ENCODE assay signal across 21 cellular contexts in the genomic region with DNA sequence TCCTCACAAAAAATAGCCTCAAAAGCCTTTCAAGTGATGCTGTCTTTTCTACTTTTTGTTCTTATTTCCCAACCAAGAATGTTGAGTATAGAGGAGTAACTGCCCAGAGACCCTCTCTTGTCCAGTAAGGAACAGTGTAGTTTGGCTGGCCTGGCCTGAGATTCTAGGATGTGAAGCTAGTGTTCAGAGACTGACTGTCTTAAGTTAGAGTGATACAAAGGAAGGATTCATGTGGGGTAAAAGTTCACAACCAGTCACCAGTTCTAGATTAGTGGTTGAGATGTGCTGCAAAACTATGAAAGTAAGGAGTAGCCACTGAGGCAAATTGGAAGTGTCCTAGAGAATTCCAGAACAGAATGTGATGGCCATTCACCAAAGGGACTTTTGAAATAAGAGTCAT. TPM values are rescaled to one million over a fixed set of nuclear protein-coding genes. Genes with fewer than 3 reads are reported as not detected.
DNase-seq lines count a peak whose midpoint lies in the region; ATAC-seq, FAIRE-seq and TF ChIP-seq lines count a peak whose summit lies in the region.
"Had no signal": no experiment of that assay in that cellular context is flagged by ENCODE, and none has a peak within 500 bp of the region (broad histone marks: within the 10 kb centered on the region; RNA-seq: fewer than 3 reads in every experiment).

No MANE protein-coding gene starts in this region.

- no peak overlapping the region for H3K4me3 ChIP-seq in K562
- H3K4me3 ChIP-seq in fibroblast of mammary gland (ENCODE audit: control insufficient read depth, low read depth, low read length): no peak overlapping the region
- H3K4me3 ChIP-seq in smooth muscle cell: no peak overlapping the region
- H3K4me3 ChIP-seq: BLaER1 had no signal

- intact Hi-C loops in K562 (cut with micrococcal nuclease): no loop called here

- no peak for TF ChIP-seq POLR2A in K562 (conservative IDR thresholded peaks at IDR 0.05)

- H3K27ac ChIP-seq in K562 (ENCODE audit: extremely low read depth, low read depth, low read length) (no peak overlapping the region), smooth muscle cell (ENCODE audit: low read depth) (no peak overlapping the region)
- H3K27ac ChIP-seq: BLaER1 had no signal

- H3K79me2 ChIP-seq in K562 (ENCODE audit: control insufficient read depth, insufficient read depth, low read length) (0 out of 3 replicates have a peak, but pooled peaks cover 8% of the 10 kb centered on the region), smooth muscle cell (ENCODE audit: low read depth) (no peaks in the 10 kb centered on the region)

- no peaks in the 10 kb centered on the region for H3K9me1 ChIP-seq in K562 (ENCODE audit: control insufficient read depth, insufficient read depth, low read length)

- in situ Hi-C loops in K562 (cut with MboI): no loop called here

- no peak for FAIRE-seq in K562 (lab: Jason Lieb, UNC)
- FAIRE-seq: GM12892, GM18507, HTR-8/SVneo had no signal

- H4K20me1 ChIP-seq in K562 (replicated peaks; ENCODE audit: control insufficient read depth, insufficient read depth, low read length) (no peaks in the 10 kb centered on the region), smooth muscle cell (ENCODE audit: low read depth) (no peaks in the 10 kb centered on the region)

- no peaks in the 10 kb centered on the region for H3K27me3 ChIP-seq in K562 (ENCODE audit: control insufficient read depth in 2 of 2, insufficient read depth in 2 of 2, low read length in 2 of 2)
- no peaks in the 10 kb centered on the region for H3K27me3 ChIP-seq in smooth muscle cell (ENCODE audit: low read depth)
- H3K27me3 ChIP-seq: BLaER1 had no signal

- H3K9me3 ChIP-seq in K562 (replicated peaks; ENCODE audit: control insufficient read depth, insufficient read depth, low read depth, low read length) (no peaks in the 10 kb centered on the region), smooth muscle cell (replicated peaks; ENCODE audit: low read depth) (no peaks in the 10 kb centered on the region)

- no peak for TF ChIP-seq EP300 in K562 (IDR thresholded peaks at IDR 0.05; ENCODE audit: low read length)

- H3K36me3 ChIP-seq in K562 (ENCODE audit: control insufficient read depth, insufficient read depth, low read length) (no peaks in the 10 kb centered on the region), smooth muscle cell (ENCODE audit: low read depth) (no peaks in the 10 kb centered on the region)

- peaks cover 0 to 11% of the 10 kb centered on the region in 2 experiments; a peak in 2 of 5 replicates for H3K4me1 ChIP-seq in K562 (replicated peaks in 1 of 2; ENCODE audit: control insufficient read depth in 2 of 2, insufficient read depth in 2 of 2, low read length in 2 of 2)
- peaks cover 8% of the 10 kb centered on the region for H3K4me1 ChIP-seq in smooth muscle cell (ENCODE audit: low read depth)
- H3K4me1 ChIP-seq: BLaER1 had no signal

- H3K4me2 ChIP-seq in K562 (ENCODE audit: insufficient read depth, low read length) (no peak overlapping the region), smooth muscle cell (peak overlapping the region; percentile 61)
- H3K4me2 ChIP-seq: BLaER1 had no signal

- H3K9ac ChIP-seq in K562 (ENCODE audit: insufficient read depth in 1 of 2, low read depth in 2 of 2, low read length in 2 of 2) (no peak overlapping the region), smooth muscle cell (ENCODE audit: low read depth) (no peak overlapping the region)
- H3K9ac ChIP-seq: BLaER1 had no signal

- H2AFZ ChIP-seq in K562 (ENCODE audit: low read depth, low read length): no peak overlapping the region
- H2AFZ ChIP-seq in smooth muscle cell (ENCODE audit: low read depth): no peak overlapping the region

- POLR2A ChIA-PET in K562 (lab: Yijun Ruan, JAX): no interaction called here

- TF ChIP-seq CTCF in K562 (IDR thresholded peaks at IDR 0.05 in 2 of 3, conservative IDR thresholded peaks at IDR 0.05 in 1 of 3; ENCODE audit: insufficient read depth in 2 of 3, low read depth in 1 of 3, low read length in 3 of 3): no peak
- no peak for TF ChIP-seq CTCF in fibroblast of mammary gland (conservative IDR thresholded peaks at IDR 0.05; ENCODE audit: control insufficient read depth, insufficient read depth, low read depth, low read length)
- TF ChIP-seq CTCF in smooth muscle cell (IDR thresholded peaks at IDR 0.05; ENCODE audit: borderline replicate concordance, insufficient read depth, poor library complexity, severe bottlenecking): no peak

- no TSS peak for BruUV-seq in K562 (replicated peaks; lab: Mats Ljungman, UMichigan)

- CTCF ChIA-PET in K562 (lab: Yijun Ruan, JAX; ENCODE audit: low intra/inter-chr PET ratio): no interaction called here

- DNase-seq in OCI-M1 (lab: John Stamatoyannopoulos, UW) (peak; percentile 11), K562 (ENCODE audit: extremely low read depth in 1 of 4, low spot score in 3 of 4) (no peak), fibroblast of mammary gland (ENCODE audit: low read depth) (peak; percentile 14), smooth muscle cell (lab: John Stamatoyannopoulos, UW; ENCODE audit: unreplicated experiment) (no peak), NOMO-1 treated with DMSO at 0.1 percent for 48 hours (lab: John Stamatoyannopoulos, UW; ENCODE audit: unreplicated experiment) (no peak)
- DNase-seq: 8988T; CD4-positive, alpha-beta memory T cell; DMS153; DMS79; GDM1; GOT3; H7; HFFc6 had no signal

- ATAC-seq in K562 (peak; percentile 68), GM21576 (IDR thresholded peaks at IDR 0.05; ENCODE audit: unreplicated experiment) (no peak), GM19452 (IDR thresholded peaks at IDR 0.05; ENCODE audit: unreplicated experiment) (no peak)
- ATAC-seq: HCT116 had no signal

- peaks cover 4% of the 10 kb centered on the region for H3F3A ChIP-seq in smooth muscle cell (ENCODE audit: low read depth)

- TF ChIP-seq RAD21 in K562 (CRISPR knock-in tag; conservative IDR thresholded peaks at IDR 0.05 in 1 of 2, IDR thresholded peaks at IDR 0.05 in 1 of 2): no peak

TF ChIP-seq in K562, 482 proteins besides CTCF, POLR2A, EP300 and RAD21 (continues in another document):
- TF ChIP-seq KLF10 (CRISPR knock-in tag; IDR thresholded peaks at IDR 0.05) (no peak), ILF3 (IDR thresholded peaks at IDR 0.05; ENCODE audit: borderline replicate concordance) (no peak), EWSR1 (IDR thresholded peaks at IDR 0.05; ENCODE audit: borderline replicate concordance, low read depth, partially characterized antibody) (no peak), SIRT6 (IDR thresholded peaks at IDR 0.05; ENCODE audit: low read depth, low read length) (no peak)

RNA-seq across cellular contexts. Expression of a gene that starts 49.1 kb away (rescaled TPM):
- total RNA-seq in K562 (2011; cell fraction: chromatin; rRNA removed; ENCODE audit: low replicate concordance): 32.9 and 110 TPM in 2 replicates
- total RNA-seq in K562 (2011; cell fraction: nucleolus; rRNA removed): 19.3 and 33.6 TPM in 2 replicates
- 52.5 and 68.8 TPM in 2 replicates for total RNA-seq in K562 (2011; cell fraction: nucleoplasm; rRNA removed)
- total RNA-seq in K562 (2014; rRNA removed): 73.5 and 85.5 TPM in 2 replicates
- total RNA-seq in K562 (2014; rRNA removed; fragmentation: Illumina TruSeq; extraction: Trizol): 113 and 120 TPM in 2 replicates
- total RNA-seq in K562 (2015; rRNA removed; fragmentation: Illumina TruSeq; extraction: Trizol): 122 and 128 TPM in 2 replicates
- 50.1 and 51.7 TPM in 2 replicates for total RNA-seq in K562 (2021)
- polyA plus RNA-seq in K562 (2011; rRNA removed): 15.4 and 19.3 TPM in 2 replicates
- polyA plus RNA-seq in K562 (2011; cell fraction: cytosol; rRNA removed): 2.0 and 4.4 TPM in 2 replicates
- polyA plus RNA-seq in K562 (2011; cell fraction: nucleus; rRNA removed): 11.6 and 13.0 TPM in 2 replicates
- 24.7 and 40.6 TPM in 2 replicates for polyA plus RNA-seq in K562 (2012)
- polyA plus RNA-seq in K562 (2014; fragmentation: Illumina TruSeq; extraction: Trizol): 75.5 and 78.5 TPM in 2 replicates
- polyA plus RNA-seq in K562 (2014; fragmentation: Nextera tagmentation; extraction: Ambion mirVana): 10 to 100 TPM; 53.6 to 96.8 TPM
- 22.6 and 27.4 TPM in 2 replicates for polyA plus RNA-seq in K562 (2014; rRNA removed)
- 97.8 and 117 TPM in 2 replicates for polyA minus RNA-seq in K562 (2011; rRNA and poly(A)+ RNA removed)
- 16.2 and 22.3 TPM in 2 replicates for polyA minus RNA-seq in K562 (2011; cell fraction: cytosol; rRNA and poly(A)+ RNA removed)
- 63.8 and 110 TPM in 2 replicates for polyA minus RNA-seq in K562 (2011; cell fraction: nucleus; rRNA and poly(A)+ RNA removed)
- 43.9 and 45.1 TPM in 2 replicates for total RNA-seq in smooth muscle cell
- 18.5 and 23.8 TPM in 2 replicates for polyA plus RNA-seq in smooth muscle cell

RNA-seq across cellular contexts. Expression of a gene that starts 52.7 kb away (rescaled TPM):
- 6.0 and 8.3 TPM in 2 replicates for total RNA-seq in K562 (2011; cell fraction: chromatin; rRNA removed; ENCODE audit: low replicate concordance)
- total RNA-seq in K562 (2011; cell fraction: nucleolus; rRNA removed): 3.9 and 6.5 TPM in 2 replicates
- 5.5 and 7.1 TPM in 2 replicates for total RNA-seq in K562 (2011; cell fraction: nucleoplasm; rRNA removed)
- total RNA-seq in K562 (2014; rRNA removed) (5.0 and 5.2 TPM in 2 replicates), K562 (2014; rRNA removed; fragmentation: Illumina TruSeq; extraction: Trizol) (3.6 and 3.7 TPM in 2 replicates), K562 (2015; rRNA removed; fragmentation: Illumina TruSeq; extraction: Trizol) (3.4 and 3.8 TPM in 2 replicates), K562 (2021) (6.1 and 8.2 TPM in 2 replicates), smooth muscle cell (1.2 and 1.4 TPM in 2 replicates)
- polyA plus RNA-seq in K562 (2011; rRNA removed) (6.8 and 8.4 TPM in 2 replicates), K562 (2014; fragmentation: Illumina TruSeq; extraction: Trizol) (4.0 and 5.4 TPM in 2 replicates), K562 (2014; fragmentation: Nextera tagmentation; extraction: Ambion mirVana) (under 1 TPM; 0.53 to 0.63 TPM), K562 (2014; rRNA removed) (6.8 and 9.4 TPM in 2 replicates), smooth muscle cell (1.6 and 3.1 TPM in 2 replicates)
- 6.7 and 10.6 TPM in 2 replicates for polyA plus RNA-seq in K562 (2011; cell fraction: cytosol; rRNA removed)
- polyA plus RNA-seq in K562 (2011; cell fraction: nucleus; rRNA removed): 24.0 and 36.2 TPM in 2 replicates
- polyA plus RNA-seq in K562 (2012): 5.7 and 6.0 TPM in 2 replicates
- 2.6 and 3.0 TPM in 2 replicates for polyA minus RNA-seq in K562 (2011; rRNA and poly(A)+ RNA removed)
- polyA minus RNA-seq in K562 (2011; cell fraction: cytosol; rRNA and poly(A)+ RNA removed): 3.1 and 3.7 TPM in 2 replicates
- polyA minus RNA-seq in K562 (2011; cell fraction: nucleus; rRNA and poly(A)+ RNA removed): 6.8 and 7.0 TPM in 2 replicates
- total RNA-seq: CD4-positive, alpha-beta memory T cell; H7 had no signal
- polyA plus RNA-seq: CD14-positive monocyte; CD4-positive, alpha-beta memory T cell had no signal

Comparison
In these comparisons a context has a peak if more than half of its experiments do, and no peak if none do; other contexts are left out.
1. DNase-seq: peak in OCI-M1 (single experiment) and fibroblast of mammary gland (single experiment); none in K562 (0 of 4), smooth muscle cell (single experiment) and NOMO-1 treated with DMSO at 0.1 percent for 48 hours (single experiment).